Comparison of ENCODE assay signal across 8 cellular contexts in the genomic region with DNA sequence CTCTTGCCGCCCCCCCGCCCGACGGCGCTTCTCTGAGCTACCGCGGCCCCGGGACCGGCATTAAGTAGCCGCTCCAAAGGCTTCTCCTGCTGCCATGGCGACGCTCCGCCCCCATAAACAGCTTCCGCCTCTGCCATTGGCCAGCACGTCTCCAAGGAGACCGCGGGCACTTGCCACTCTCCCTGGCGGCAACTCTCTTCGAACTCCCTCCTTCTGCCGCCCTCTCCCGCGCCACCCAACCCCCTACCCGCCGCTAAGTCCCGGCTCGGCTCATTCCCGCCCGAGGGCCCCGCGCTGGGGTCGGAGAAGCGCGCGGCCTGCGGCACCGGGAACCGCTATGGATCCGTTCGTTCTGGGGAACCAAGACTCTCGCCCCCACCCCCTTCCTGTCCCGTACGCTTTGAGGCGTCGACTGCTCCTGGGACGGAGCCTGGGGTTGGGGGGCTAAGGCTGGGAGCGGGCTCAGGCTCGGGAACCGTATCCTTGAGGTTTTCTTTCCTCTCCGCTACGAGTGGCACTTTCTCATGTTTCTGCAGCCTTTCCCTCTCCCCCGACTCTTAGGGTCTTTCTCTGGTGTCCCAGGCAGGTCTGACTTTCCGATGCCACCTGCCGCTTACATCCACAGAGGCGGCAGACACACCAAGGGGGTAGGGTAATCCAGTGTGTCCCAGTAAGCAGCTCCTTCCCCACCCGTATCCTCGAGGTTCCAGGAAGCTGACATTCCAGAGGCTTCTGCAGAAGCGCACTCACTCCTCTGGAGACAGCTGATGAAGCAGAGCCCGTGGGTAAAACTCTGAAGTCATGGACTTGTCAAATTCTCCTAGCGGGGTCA. TPM values are rescaled to one million over a fixed set of nuclear protein-coding genes. Genes with fewer than 3 reads are reported as not detected.
DNase-seq lines count a peak whose midpoint lies in the region; ATAC-seq and FAIRE-seq lines count a peak whose summit lies in the region.

TSS of gene FOXJ1 (minus strand) at position 34 of the 832 bp plus-strand sequence. CDS start 850 bp downstream, outside the sequence.

- H3K27me3 ChIP-seq in endocrine pancreas (ENCODE audit: control insufficient read depth, insufficient read depth, low read length): no peaks in the 10 kb centered on the region

- FAIRE-seq in HTR-8/SVneo (lab: Jason Lieb, UNC): peak; percentile 95

- H3K4me3 ChIP-seq in endocrine pancreas (ENCODE audit: control insufficient read depth, insufficient read depth, low read length): no peak within 1 kb of the TSS

- peak; percentile 78 for ATAC-seq in GM19043 (IDR thresholded peaks at IDR 0.05; ENCODE audit: low read depth, unreplicated experiment)

- no peaks in the 10 kb centered on the region for H3K36me3 ChIP-seq in endocrine pancreas (ENCODE audit: control insufficient read depth, insufficient read depth, low read length)

- no peaks in the 10 kb centered on the region for H3K9me3 ChIP-seq in endocrine pancreas (ENCODE audit: control insufficient read depth, low read length)

- H3K9ac ChIP-seq in endocrine pancreas (ENCODE audit: control insufficient read depth, insufficient read depth, low read length): peak within 1 kb of the TSS; percentile 65

- DNase-seq in AG08395 (ENCODE audit: low spot score) (peak; percentile 98), HTR-8/SVneo (ENCODE audit: insufficient read length, low spot score) (peak; percentile 99), NOMO-1 (lab: John Stamatoyannopoulos, UW; ENCODE audit: unreplicated experiment in 2 of 2) (peak; percentile 76 to 79), mesenteric fat pad (ENCODE audit: low spot score) (peak; percentile 94)
- peak; percentile 80 to 83 (median 83) for DNase-seq in activated CD8-positive, alpha-beta memory T cell treated with anti-CD3 and anti-CD28 coated beads for 48 hours (ENCODE audit: low read depth in 2 of 3, low spot score in 2 of 3)
- DNase-seq in stimulated activated CD8-positive, alpha-beta memory T cell treated with anti-CD3 and anti-CD28 coated beads, Interleukin-12 subunit alpha, Interleukin-12 subunit beta, amount 100 ng/mL, for 1 hour (ENCODE audit: low read depth): peak; percentile 87

- H3K4me1 ChIP-seq in endocrine pancreas (ENCODE audit: control insufficient read depth, insufficient read depth, low read length): no peaks in the 10 kb centered on the region

RNA-seq across cellular contexts. Expression of gene FOXJ1, which starts in this region (rescaled TPM):
- total RNA-seq in mesenteric fat pad: 0.16 TPM

Comparison
In these comparisons a context has a peak if more than half of its experiments do, and no peak if none do; other contexts are left out.
1. Peak in DNase-seq in mesenteric fat pad; RNA of the gene not detected or under 1 TPM.